Comparison of ENCODE assay signal across 8 cellular contexts in the genomic region with DNA sequence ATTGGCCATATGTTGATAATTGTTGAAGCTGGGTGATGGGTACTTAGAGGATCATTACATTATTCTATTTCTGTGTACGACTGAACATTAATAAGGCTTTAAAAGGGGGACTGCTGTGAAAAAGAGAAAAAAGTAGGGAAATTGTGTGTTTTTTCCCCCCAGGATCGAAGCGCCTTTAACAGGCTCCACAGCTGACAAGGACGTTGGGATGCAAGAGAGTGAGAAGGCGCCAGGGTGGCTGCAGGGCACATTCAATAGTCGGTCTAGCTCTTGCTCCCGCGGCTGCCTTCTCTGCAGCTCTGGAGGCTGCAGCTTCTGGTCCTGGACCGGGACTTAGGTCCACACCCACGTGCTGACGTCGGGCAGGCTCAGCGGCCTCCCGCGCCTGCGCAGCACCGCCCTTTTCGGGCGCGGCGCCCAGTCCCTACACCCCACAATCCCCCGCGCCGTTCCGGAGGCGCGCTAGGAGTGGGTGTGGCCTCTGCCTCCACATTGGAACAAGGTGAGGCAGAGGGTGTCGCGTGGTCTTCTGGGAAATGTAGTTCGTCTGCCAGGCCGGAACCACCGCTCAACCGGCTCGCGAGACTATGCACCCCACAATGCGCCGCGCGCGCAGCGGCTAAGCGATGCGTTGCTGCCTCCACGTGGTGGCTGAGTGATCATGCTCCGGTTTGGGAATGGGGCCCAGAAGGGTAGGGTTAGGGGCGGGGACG. TPM values are rescaled to one million over a fixed set of nuclear protein-coding genes. Genes with fewer than 3 reads are reported as not detected.
A peak's percentile ranks its signal among the peaks of the same experiment; 100 is the strongest.
DNase-seq lines count a peak whose midpoint lies in the region; ATAC-seq and TF ChIP-seq lines count a peak whose summit lies in the region.

No MANE protein-coding gene starts in this region.

- TF ChIP-seq POLR2A in lower leg skin (IDR thresholded peaks at IDR 0.05): peak in 1 of 2 donors; percentile 26

- no peaks in the 10 kb centered on the region for H3K27me3 Mint-ChIP-seq in CD4-positive, alpha-beta T cell

- peak overlapping the region; percentile 83 for H3K4me3 Mint-ChIP-seq in CD4-positive, alpha-beta T cell

- intact Hi-C loops in CD4-positive, alpha-beta T cell (cut with DNase I, micrococcal nuclease): loop anchor here (1.0 to 10.0 kb wide), 10 partner anchors 28 to 385 kb away; partner anchors contain the start of genes ARHGAP33 (in 1 of the 2), LIN37 (in 1 of the 2), POLR2I (in 1 of the 2) and PSENEN (in 1 of the 2)
- intact Hi-C loops in dorsolateral prefrontal cortex (cut with DNase I): loop anchor here (1.0 to 10.0 kb wide), 7 partner anchors 49 to 239 kb away; partner anchors contain the start of genes PSENEN (in 2 of the 2), U2AF1L4 (in 2 of the 2) and CAPNS1 (in 1 of the 2)
- intact Hi-C loops in lower leg skin (cut with DNase I; ENCODE audit: low total_unique reads): loop anchor here (5.0 to 10.0 kb wide), 3 partner anchors 34 to 237 kb away; no protein-coding TSS in a partner anchor

- peak; percentile 97 to 100 (median 98) for DNase-seq in CD4-positive, alpha-beta T cell
- DNase-seq in NCI-H748 treated with DMSO at 0.1 percent for 48 hours (lab: John Stamatoyannopoulos, UW) (peak; percentile 99), dorsolateral prefrontal cortex (peak; percentile 98 to 99 (median 98)), lower leg skin (ENCODE audit: low spot score in 2 of 2) (peak; percentile 99 to 100)
- DNase-seq in activated CD4-positive, alpha-beta T cell treated with anti-CD3 and anti-CD28 coated beads, Interleukin-2, amount 50 U/mL, for 48 hours: peak; percentile 99
- peak; percentile 97 to 99 for DNase-seq in stimulated activated CD4-positive, alpha-beta T cell treated with anti-CD3 and anti-CD28 coated beads, Interleukin-4, amount 100 ng/mL, for 48 hours (ENCODE audit: low read depth in 2 of 2)

- peak; percentile 95 for ATAC-seq in CD4-positive, alpha-beta T cell (ENCODE audit: poor library complexity)
- peak; percentile 91 for ATAC-seq in GM19395 (IDR thresholded peaks at IDR 0.05; ENCODE audit: unreplicated experiment)
- peak; percentile 92 for ATAC-seq in HG03565 (IDR thresholded peaks at IDR 0.05; ENCODE audit: unreplicated experiment)

- peak overlapping the region; percentile 24 to 68 (median 49) for H3K4me3 ChIP-seq in dorsolateral prefrontal cortex
- no peak overlapping the region for H3K4me3 ChIP-seq in lower leg skin (ENCODE audit: low read depth, poor library complexity, severe bottlenecking)

- no peaks in the 10 kb centered on the region for H3K36me3 Mint-ChIP-seq in CD4-positive, alpha-beta T cell (ENCODE audit: low read depth)

- POLR2A ChIA-PET in CD4-positive, alpha-beta T cell (lab: Charles Lee): interaction anchor here (0.5 to 3.3 kb wide), 13 partner anchors 9 to 471 kb away, joined by 3 to 33 read pairs (median 5); partner anchors contain the start of genes HCST, NFKBID, PSENEN and TYROBP

- H3K27ac Mint-ChIP-seq in CD4-positive, alpha-beta T cell: peak overlapping the region; percentile 90

- CTCF ChIA-PET in CD4-positive, alpha-beta T cell (lab: Charles Lee): interaction anchor here (0.7 to 2.9 kb wide), 8 partner anchors 27 to 187 kb away, joined by 3 to 44 read pairs (median 3); partner anchors contain the start of genes APLP1, NFKBID and THAP8

- no peaks in the 10 kb centered on the region for H3K9me3 ChIP-seq in CD4-positive, alpha-beta T cell (ENCODE audit: control insufficient read depth, low read length)

- H3K27ac ChIP-seq in CD4-positive, alpha-beta T cell (ENCODE audit: low read depth, low read length): peak overlapping the region; percentile 78
- H3K27ac ChIP-seq in dorsolateral prefrontal cortex: peak overlapping the region; percentile 63 to 97 (median 91)

- WGBS in lower leg skin, 2 donors: 1 to 2% methylated on average over 22 to 27 of the region's 47 CpGs

- H3K9me3 Mint-ChIP-seq in CD4-positive, alpha-beta T cell: no peaks in the 10 kb centered on the region

- peaks cover 36% of the 10 kb centered on the region for H3K4me1 Mint-ChIP-seq in CD4-positive, alpha-beta T cell (ENCODE audit: low read depth)

- peak; percentile 84 for TF ChIP-seq CTCF in CD4-positive, alpha-beta T cell (IDR thresholded peaks at IDR 0.05)
- TF ChIP-seq CTCF in dorsolateral prefrontal cortex (IDR thresholded peaks at IDR 0.05 in 54 of 56, conservative IDR thresholded peaks at IDR 0.05 in 2 of 56; ENCODE audit: low read depth in 1 of 56, partially characterized antibody in 56 of 56): peak; percentile 70 to 99 (median 92)
- peak in 1 of 3 donors; percentile 97 for TF ChIP-seq CTCF in lower leg skin (IDR thresholded peaks at IDR 0.05)

- no peaks in the 10 kb centered on the region for H3K27me3 ChIP-seq in CD4-positive, alpha-beta T cell (ENCODE audit: control insufficient read depth, insufficient read depth, low read length)
- no peaks in the 10 kb centered on the region for H3K27me3 ChIP-seq in dorsolateral prefrontal cortex

RNA-seq across cellular contexts. Expression of gene LRFN3, which starts 4.9 kb away (rescaled TPM):
- total RNA-seq in CD4-positive, alpha-beta T cell: 1 to 10 TPM; 4.2 to 4.5 TPM
- total RNA-seq in dorsolateral prefrontal cortex: 10 to 100 TPM; 14.6 to 42.1 (median 25.6) TPM
- 10 to 100 TPM in 3 of 4 donors, 1 to 10 TPM in 1; 6.8 to 17.9 (median 11.4) TPM for total RNA-seq in lower leg skin

RNA-seq across cellular contexts. Expression of gene TYROBP, which starts 23.2 kb away (rescaled TPM):
- 1 to 10 TPM; 6.0 to 7.6 TPM for total RNA-seq in CD4-positive, alpha-beta T cell
- total RNA-seq in dorsolateral prefrontal cortex: 10 to 100 TPM in 111 of 120 experiments, 1 to 10 TPM in 9; 4.0 to 78.1 (median 21.7) TPM
- total RNA-seq in lower leg skin: 10 to 100 TPM; 25.7 to 29.9 (median 28.4) TPM

RNA-seq across cellular contexts. Expression of gene HCST, which starts 29.0 kb away (rescaled TPM):
- total RNA-seq in CD4-positive, alpha-beta T cell: 10 to 100 TPM; 72.4 to 78.6 TPM
- 10 to 100 TPM in 16 of 120 experiments, 1 to 10 TPM in 100, under 1 TPM in 2, not detected in 2; 0.91 to 23.2 (median 5.7) TPM for total RNA-seq in dorsolateral prefrontal cortex
- 1 to 10 TPM in 2 of 4 donors, under 1 TPM in 1, not detected in 1; 0.79 to 8.4 (median 4.4) TPM for total RNA-seq in lower leg skin

RNA-seq across cellular contexts. Expression of gene NFKBID, which starts 31.0 kb away (rescaled TPM):
- total RNA-seq in CD4-positive, alpha-beta T cell: 10 to 100 TPM; 26.5 to 30.1 TPM
- total RNA-seq in dorsolateral prefrontal cortex (10 to 100 TPM in 58 of 120 experiments, 1 to 10 TPM in 62; 4.0 to 22.7 (median 9.9) TPM), lower leg skin (100 to 1,000 TPM in 1 of 4 donors, 10 to 100 TPM in 1, 1 to 10 TPM in 2; 5.9 to 476 (median 25.8) TPM)
